ENCODE assay signal across 1 cellular context in the genomic region with DNA sequence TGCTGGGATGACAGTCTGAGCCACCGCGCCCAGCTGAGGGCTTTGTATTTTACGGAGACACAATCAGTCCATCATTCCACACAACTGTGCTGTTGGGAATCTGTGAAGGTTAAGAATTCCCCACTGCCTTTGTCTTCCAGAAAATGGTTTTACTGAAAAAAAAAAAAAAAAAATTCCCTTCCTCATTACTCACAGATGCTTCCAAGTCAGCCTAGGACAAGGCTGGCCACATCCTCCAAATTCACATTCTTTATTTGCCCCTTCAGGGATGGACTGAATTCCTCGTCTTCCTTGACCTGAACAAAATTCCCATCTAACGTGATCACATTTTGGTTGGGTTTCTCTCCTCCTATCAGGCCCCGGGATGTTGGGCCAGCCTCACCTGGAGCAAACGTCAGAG.
TF ChIP-seq lines count a peak whose summit lies in the region.

No MANE protein-coding gene starts in this region.

TF ChIP-seq in K562, 482 proteins besides CTCF, POLR2A, EP300 and RAD21 (continued from another document):
- TF ChIP-seq, protein P1, sequence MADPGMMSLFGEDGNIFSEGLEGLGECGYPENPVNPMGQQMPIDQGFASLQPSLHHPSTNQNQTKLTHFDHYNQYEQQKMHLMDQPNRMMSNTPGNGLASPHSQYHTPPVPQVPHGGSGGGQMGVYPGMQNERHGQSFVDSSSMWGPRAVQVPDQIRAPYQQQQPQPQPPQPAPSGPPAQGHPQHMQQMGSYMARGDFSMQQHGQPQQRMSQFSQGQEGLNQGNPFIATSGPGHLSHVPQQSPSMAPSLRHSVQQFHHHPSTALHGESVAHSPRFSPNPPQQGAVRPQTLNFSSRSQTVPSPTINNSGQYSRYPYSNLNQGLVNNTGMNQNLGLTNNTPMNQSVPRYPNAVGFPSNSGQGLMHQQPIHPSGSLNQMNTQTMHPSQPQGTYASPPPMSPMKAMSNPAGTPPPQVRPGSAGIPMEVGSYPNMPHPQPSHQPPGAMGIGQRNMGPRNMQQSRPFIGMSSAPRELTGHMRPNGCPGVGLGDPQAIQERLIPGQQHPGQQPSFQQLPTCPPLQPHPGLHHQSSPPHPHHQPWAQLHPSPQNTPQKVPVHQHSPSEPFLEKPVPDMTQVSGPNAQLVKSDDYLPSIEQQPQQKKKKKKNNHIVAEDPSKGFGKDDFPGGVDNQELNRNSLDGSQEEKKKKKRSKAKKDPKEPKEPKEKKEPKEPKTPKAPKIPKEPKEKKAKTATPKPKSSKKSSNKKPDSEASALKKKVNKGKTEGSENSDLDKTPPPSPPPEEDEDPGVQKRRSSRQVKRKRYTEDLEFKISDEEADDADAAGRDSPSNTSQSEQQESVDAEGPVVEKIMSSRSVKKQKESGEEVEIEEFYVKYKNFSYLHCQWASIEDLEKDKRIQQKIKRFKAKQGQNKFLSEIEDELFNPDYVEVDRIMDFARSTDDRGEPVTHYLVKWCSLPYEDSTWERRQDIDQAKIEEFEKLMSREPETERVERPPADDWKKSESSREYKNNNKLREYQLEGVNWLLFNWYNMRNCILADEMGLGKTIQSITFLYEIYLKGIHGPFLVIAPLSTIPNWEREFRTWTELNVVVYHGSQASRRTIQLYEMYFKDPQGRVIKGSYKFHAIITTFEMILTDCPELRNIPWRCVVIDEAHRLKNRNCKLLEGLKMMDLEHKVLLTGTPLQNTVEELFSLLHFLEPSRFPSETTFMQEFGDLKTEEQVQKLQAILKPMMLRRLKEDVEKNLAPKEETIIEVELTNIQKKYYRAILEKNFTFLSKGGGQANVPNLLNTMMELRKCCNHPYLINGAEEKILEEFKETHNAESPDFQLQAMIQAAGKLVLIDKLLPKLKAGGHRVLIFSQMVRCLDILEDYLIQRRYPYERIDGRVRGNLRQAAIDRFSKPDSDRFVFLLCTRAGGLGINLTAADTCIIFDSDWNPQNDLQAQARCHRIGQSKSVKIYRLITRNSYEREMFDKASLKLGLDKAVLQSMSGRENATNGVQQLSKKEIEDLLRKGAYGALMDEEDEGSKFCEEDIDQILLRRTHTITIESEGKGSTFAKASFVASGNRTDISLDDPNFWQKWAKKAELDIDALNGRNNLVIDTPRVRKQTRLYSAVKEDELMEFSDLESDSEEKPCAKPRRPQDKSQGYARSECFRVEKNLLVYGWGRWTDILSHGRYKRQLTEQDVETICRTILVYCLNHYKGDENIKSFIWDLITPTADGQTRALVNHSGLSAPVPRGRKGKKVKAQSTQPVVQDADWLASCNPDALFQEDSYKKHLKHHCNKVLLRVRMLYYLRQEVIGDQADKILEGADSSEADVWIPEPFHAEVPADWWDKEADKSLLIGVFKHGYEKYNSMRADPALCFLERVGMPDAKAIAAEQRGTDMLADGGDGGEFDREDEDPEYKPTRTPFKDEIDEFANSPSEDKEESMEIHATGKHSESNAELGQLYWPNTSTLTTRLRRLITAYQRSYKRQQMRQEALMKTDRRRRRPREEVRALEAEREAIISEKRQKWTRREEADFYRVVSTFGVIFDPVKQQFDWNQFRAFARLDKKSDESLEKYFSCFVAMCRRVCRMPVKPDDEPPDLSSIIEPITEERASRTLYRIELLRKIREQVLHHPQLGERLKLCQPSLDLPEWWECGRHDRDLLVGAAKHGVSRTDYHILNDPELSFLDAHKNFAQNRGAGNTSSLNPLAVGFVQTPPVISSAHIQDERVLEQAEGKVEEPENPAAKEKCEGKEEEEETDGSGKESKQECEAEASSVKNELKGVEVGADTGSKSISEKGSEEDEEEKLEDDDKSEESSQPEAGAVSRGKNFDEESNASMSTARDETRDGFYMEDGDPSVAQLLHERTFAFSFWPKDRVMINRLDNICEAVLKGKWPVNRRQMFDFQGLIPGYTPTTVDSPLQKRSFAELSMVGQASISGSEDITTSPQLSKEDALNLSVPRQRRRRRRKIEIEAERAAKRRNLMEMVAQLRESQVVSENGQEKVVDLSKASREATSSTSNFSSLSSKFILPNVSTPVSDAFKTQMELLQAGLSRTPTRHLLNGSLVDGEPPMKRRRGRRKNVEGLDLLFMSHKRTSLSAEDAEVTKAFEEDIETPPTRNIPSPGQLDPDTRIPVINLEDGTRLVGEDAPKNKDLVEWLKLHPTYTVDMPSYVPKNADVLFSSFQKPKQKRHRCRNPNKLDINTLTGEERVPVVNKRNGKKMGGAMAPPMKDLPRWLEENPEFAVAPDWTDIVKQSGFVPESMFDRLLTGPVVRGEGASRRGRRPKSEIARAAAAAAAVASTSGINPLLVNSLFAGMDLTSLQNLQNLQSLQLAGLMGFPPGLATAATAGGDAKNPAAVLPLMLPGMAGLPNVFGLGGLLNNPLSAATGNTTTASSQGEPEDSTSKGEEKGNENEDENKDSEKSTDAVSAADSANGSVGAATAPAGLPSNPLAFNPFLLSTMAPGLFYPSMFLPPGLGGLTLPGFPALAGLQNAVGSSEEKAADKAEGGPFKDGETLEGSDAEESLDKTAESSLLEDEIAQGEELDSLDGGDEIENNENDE (IDR thresholded peaks at IDR 0.05; ENCODE audit: low read depth, low read length): no peak
- TF ChIP-seq RBM15 (IDR thresholded peaks at IDR 0.05; ENCODE audit: insufficient read depth, low read length): no peak
- TF ChIP-seq POLR2H (tag; IDR thresholded peaks at IDR 0.05; ENCODE audit: low read depth): no peak
- TF ChIP-seq ZNF764 (CRISPR knock-in tag; IDR thresholded peaks at IDR 0.05; ENCODE audit: low read depth): no peak
- TF ChIP-seq MED1 (CRISPR knock-in tag; IDR thresholded peaks at IDR 0.05; ENCODE audit: borderline replicate concordance): no peak
- no peak for TF ChIP-seq GTF2E2 (tag; IDR thresholded peaks at IDR 0.05)
- no peak for TF ChIP-seq CTBP1 (IDR thresholded peaks at IDR 0.05; ENCODE audit: borderline replicate concordance)
- TF ChIP-seq, protein P2, sequence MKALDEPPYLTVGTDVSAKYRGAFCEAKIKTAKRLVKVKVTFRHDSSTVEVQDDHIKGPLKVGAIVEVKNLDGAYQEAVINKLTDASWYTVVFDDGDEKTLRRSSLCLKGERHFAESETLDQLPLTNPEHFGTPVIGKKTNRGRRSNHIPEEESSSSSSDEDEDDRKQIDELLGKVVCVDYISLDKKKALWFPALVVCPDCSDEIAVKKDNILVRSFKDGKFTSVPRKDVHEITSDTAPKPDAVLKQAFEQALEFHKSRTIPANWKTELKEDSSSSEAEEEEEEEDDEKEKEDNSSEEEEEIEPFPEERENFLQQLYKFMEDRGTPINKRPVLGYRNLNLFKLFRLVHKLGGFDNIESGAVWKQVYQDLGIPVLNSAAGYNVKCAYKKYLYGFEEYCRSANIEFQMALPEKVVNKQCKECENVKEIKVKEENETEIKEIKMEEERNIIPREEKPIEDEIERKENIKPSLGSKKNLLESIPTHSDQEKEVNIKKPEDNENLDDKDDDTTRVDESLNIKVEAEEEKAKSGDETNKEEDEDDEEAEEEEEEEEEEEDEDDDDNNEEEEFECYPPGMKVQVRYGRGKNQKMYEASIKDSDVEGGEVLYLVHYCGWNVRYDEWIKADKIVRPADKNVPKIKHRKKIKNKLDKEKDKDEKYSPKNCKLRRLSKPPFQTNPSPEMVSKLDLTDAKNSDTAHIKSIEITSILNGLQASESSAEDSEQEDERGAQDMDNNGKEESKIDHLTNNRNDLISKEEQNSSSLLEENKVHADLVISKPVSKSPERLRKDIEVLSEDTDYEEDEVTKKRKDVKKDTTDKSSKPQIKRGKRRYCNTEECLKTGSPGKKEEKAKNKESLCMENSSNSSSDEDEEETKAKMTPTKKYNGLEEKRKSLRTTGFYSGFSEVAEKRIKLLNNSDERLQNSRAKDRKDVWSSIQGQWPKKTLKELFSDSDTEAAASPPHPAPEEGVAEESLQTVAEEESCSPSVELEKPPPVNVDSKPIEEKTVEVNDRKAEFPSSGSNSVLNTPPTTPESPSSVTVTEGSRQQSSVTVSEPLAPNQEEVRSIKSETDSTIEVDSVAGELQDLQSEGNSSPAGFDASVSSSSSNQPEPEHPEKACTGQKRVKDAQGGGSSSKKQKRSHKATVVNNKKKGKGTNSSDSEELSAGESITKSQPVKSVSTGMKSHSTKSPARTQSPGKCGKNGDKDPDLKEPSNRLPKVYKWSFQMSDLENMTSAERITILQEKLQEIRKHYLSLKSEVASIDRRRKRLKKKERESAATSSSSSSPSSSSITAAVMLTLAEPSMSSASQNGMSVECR (CRISPR knock-in tag; IDR thresholded peaks at IDR 0.05): no peak
- no peak for TF ChIP-seq ZNF253 (CRISPR knock-in tag; conservative IDR thresholded peaks at IDR 0.05)
- TF ChIP-seq, protein P3, sequence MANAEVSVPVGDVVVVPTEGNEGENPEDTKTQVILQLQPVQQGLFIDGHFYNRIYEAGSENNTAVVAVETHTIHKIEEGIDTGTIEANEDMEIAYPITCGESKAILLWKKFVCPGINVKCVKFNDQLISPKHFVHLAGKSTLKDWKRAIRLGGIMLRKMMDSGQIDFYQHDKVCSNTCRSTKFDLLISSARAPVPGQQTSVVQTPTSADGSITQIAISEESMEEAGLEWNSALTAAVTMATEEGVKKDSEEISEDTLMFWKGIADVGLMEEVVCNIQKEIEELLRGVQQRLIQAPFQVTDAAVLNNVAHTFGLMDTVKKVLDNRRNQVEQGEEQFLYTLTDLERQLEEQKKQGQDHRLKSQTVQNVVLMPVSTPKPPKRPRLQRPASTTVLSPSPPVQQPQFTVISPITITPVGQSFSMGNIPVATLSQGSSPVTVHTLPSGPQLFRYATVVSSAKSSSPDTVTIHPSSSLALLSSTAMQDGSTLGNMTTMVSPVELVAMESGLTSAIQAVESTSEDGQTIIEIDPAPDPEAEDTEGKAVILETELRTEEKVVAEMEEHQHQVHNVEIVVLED (CRISPR knock-in tag; IDR thresholded peaks at IDR 0.05): no peak
- no peak for TF ChIP-seq ZNF354B (CRISPR knock-in tag; IDR thresholded peaks at IDR 0.05)
- no peak for TF ChIP-seq ZNF23 (CRISPR knock-in tag; IDR thresholded peaks at IDR 0.05)
- TF ChIP-seq BRF1 (IDR thresholded peaks at IDR 0.05; ENCODE audit: borderline replicate concordance, extremely low read depth, insufficient read length): no peak
- no peak for TF ChIP-seq TEAD1 (CRISPR knock-in tag; IDR thresholded peaks at IDR 0.05)
- TF ChIP-seq, protein P4, sequence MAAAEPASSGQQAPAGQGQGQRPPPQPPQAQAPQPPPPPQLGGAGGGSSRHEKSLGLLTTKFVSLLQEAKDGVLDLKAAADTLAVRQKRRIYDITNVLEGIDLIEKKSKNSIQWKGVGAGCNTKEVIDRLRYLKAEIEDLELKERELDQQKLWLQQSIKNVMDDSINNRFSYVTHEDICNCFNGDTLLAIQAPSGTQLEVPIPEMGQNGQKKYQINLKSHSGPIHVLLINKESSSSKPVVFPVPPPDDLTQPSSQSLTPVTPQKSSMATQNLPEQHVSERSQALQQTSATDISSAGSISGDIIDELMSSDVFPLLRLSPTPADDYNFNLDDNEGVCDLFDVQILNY (CRISPR knock-in tag; IDR thresholded peaks at IDR 0.05): no peak
- TF ChIP-seq KLF10 (CRISPR knock-in tag; IDR thresholded peaks at IDR 0.05): no peak
